22 cellular contexts compared by ENCODE assay signal in genomic region chr1:2952371-2952770, GRCh38.
DNase-seq lines count a peak whose midpoint lies in the region; ATAC-seq and TF ChIP-seq lines count a peak whose summit lies in the region.
"Had no signal": no experiment of that assay in that cellular context is flagged by ENCODE, and none has a peak within 500 bp of the region (broad histone marks: within the 10 kb centered on the region; RNA-seq: fewer than 3 reads in every experiment).

No MANE protein-coding gene starts in this region.

- CTCF ChIA-PET in activated B cell treated with CpG ODN at 0.5 μM for 24 hours (lab: Charles Lee) = no interaction called here

- 74% methylated on average over 9 of the region's 9 CpGs for WGBS in right cardiac atrium

- H3K27me3 Mint-ChIP-seq in activated B cell treated with CpG ODN at 0.5 μM for 24 hours = no peaks in the 10 kb centered on the region
- no peaks in the 10 kb centered on the region for H3K27me3 Mint-ChIP-seq in stimulated activated naive B cell treated with anti-CD40 and anti-IgM and Interleukin-4, amounts not matched to agents 10 μg/mL and 1 μg/mL and 100 μg/mL, for 72 hours
- H3K27me3 Mint-ChIP-seq: IgD-negative memory B cell had no signal

- peaks cover 17% of the 10 kb centered on the region for H3K36me3 Mint-ChIP-seq in activated B cell treated with CpG ODN at 0.5 μM for 24 hours (ENCODE audit: low read depth)
- peaks cover 20 to 43% of the 10 kb centered on the region in 2 donors for H3K36me3 Mint-ChIP-seq in stimulated activated naive B cell treated with anti-CD40 and anti-IgM and Interleukin-4, amounts not matched to agents 10 μg/mL and 1 μg/mL and 100 μg/mL, for 72 hours

- ATAC-seq in left cardiac atrium = no peak
- no peak for ATAC-seq in right cardiac atrium
- ATAC-seq in activated B cell treated with CpG ODN at 0.5 μM for 24 hours (ENCODE audit: low read depth) = no peak
- no peak for ATAC-seq in mucosa of descending colon
- no peak for ATAC-seq in stimulated activated naive B cell treated with anti-CD40 and anti-IgM and Interleukin-4, amounts not matched to agents 10 μg/mL and 1 μg/mL and 100 μg/mL, for 72 hours (replicated peaks)
- no peak for ATAC-seq in HG02852 (IDR thresholded peaks at IDR 0.05; ENCODE audit: unreplicated experiment)
- ATAC-seq: A549, Panc1, SK-N-SH treated with all-trans-retinoic acid at 6 μM for 48 hours had no signal

- H3K4me1 Mint-ChIP-seq in activated B cell treated with CpG ODN at 0.5 μM for 24 hours = peaks cover 76% of the 10 kb centered on the region
- peaks cover 55 to 74% of the 10 kb centered on the region in 2 donors for H3K4me1 Mint-ChIP-seq in stimulated activated naive B cell treated with anti-CD40 and anti-IgM and Interleukin-4, amounts not matched to agents 10 μg/mL and 1 μg/mL and 100 μg/mL, for 72 hours

- no peak overlapping the region for H3K27ac ChIP-seq in right cardiac atrium (ENCODE audit: low read length)
- H3K27ac ChIP-seq: A549, KMS-11, SJCRH30 had no signal

- H3K4me3 ChIP-seq in right cardiac atrium (ENCODE audit: low read length) (no peak overlapping the region), mucosa of descending colon (no peak overlapping the region)
- H3K4me3 ChIP-seq: A549, SJCRH30 had no signal

- POLR2A ChIA-PET in activated B cell treated with CpG ODN at 0.5 μM for 24 hours (lab: Charles Lee) = no interaction called here

- H3K27ac Mint-ChIP-seq in activated B cell treated with CpG ODN at 0.5 μM for 24 hours = peak overlapping the region; percentile 88
- peak overlapping the region; percentile 72 for H3K27ac Mint-ChIP-seq in stimulated activated naive B cell treated with anti-CD40 and anti-IgM and Interleukin-4, amounts not matched to agents 10 μg/mL and 1 μg/mL and 100 μg/mL, for 72 hours

- no peaks in the 10 kb centered on the region for H3K27me3 ChIP-seq in right cardiac atrium (ENCODE audit: control insufficient read depth, insufficient read depth)

- H3K9me3 Mint-ChIP-seq in activated B cell treated with CpG ODN at 0.5 μM for 24 hours = peaks cover 28% of the 10 kb centered on the region
- H3K9me3 Mint-ChIP-seq in stimulated activated naive B cell treated with anti-CD40 and anti-IgM and Interleukin-4, amounts not matched to agents 10 μg/mL and 1 μg/mL and 100 μg/mL, for 72 hours = peaks cover 29 to 33% of the 10 kb centered on the region in 2 donors

- intact Hi-C loops in left cardiac atrium (cut with DNase I) = no loop called here
- intact Hi-C loops in right cardiac atrium (cut with DNase I) = no loop called here
- intact Hi-C loops in activated B cell treated with CpG ODN at 0.5 μM for 24 hours (cut with micrococcal nuclease) = no loop called here
- intact Hi-C loops in mucosa of descending colon (cut with DNase I, micrococcal nuclease) = no loop called here

- peak; percentile 9 for DNase-seq in left cardiac atrium
- DNase-seq in right cardiac atrium = no peak
- DNase-seq in activated B cell treated with CpG ODN at 0.5 μM for 24 hours = no peak
- DNase-seq in mucosa of descending colon = peak in 2 of 3 donors; percentile 3 to 12
- no peak for DNase-seq in stimulated activated naive B cell treated with anti-CD40 and anti-IgM and Interleukin-4, amounts not matched to agents 10 μg/mL and 1 μg/mL and 100 μg/mL, for 72 hours
- no peak for DNase-seq in AG08395 (ENCODE audit: low spot score)
- no peak for DNase-seq in NCI-H524 treated with DMSO at 0.1 percent for 48 hours (lab: John Stamatoyannopoulos, UW)
- DNase-seq: BE2C, Calu3, GF-D8, HCEC 1CT, MM.1S, NCI-H2029, NCI-H2227 treated with DMSO at 0.1 percent for 48 hours, NCI-H69, SJCRH30 had no signal

- H3K9me3 ChIP-seq in right cardiac atrium (ENCODE audit: control insufficient read depth, low read length) = no peaks in the 10 kb centered on the region
- peaks cover 10% of the 10 kb centered on the region for H3K9me3 ChIP-seq in mucosa of descending colon
- H3K9me3 ChIP-seq: A549, BE2C had no signal

- no peaks in the 10 kb centered on the region for H3K36me3 ChIP-seq in mucosa of descending colon (ENCODE audit: low read depth)
- H3K36me3 ChIP-seq: BE2C, SJCRH30 had no signal

- no peak overlapping the region for H3K4me3 Mint-ChIP-seq in activated B cell treated with CpG ODN at 0.5 μM for 24 hours
- no peak overlapping the region for H3K4me3 Mint-ChIP-seq in stimulated activated naive B cell treated with anti-CD40 and anti-IgM and Interleukin-4, amounts not matched to agents 10 μg/mL and 1 μg/mL and 100 μg/mL, for 72 hours

- no peak for TF ChIP-seq CTCF in activated B cell treated with CpG ODN at 0.5 μM for 24 hours (IDR thresholded peaks at IDR 0.05)
- no peak for TF ChIP-seq CTCF in mucosa of descending colon (IDR thresholded peaks at IDR 0.05)

- H3K4me1 ChIP-seq in right cardiac atrium (ENCODE audit: control insufficient read depth, insufficient read depth, low read length) (no peaks in the 10 kb centered on the region), mucosa of descending colon (ENCODE audit: low read depth) (no peaks in the 10 kb centered on the region)
- H3K4me1 ChIP-seq: A549, BE2C, SJCRH30 had no signal

Comparison
In these comparisons a context has a peak if more than half of its experiments do, and no peak if none do; other contexts are left out.
1. DNase-seq: peak in left cardiac atrium (single experiment) and mucosa of descending colon (2 of 3); none in right cardiac atrium (0 of 3), activated B cell treated with CpG ODN at 0.5 μM for 24 hours (single experiment), stimulated activated naive B cell treated with anti-CD40 and anti-IgM and Interleukin-4, amounts not matched to agents 10 μg/mL and 1 μg/mL and 100 μg/mL, for 72 hours (single experiment), AG08395 (single experiment) and NCI-H524 treated with DMSO at 0.1 percent for 48 hours (single experiment).